13 cellular contexts compared by ENCODE assay signal in the genomic region with DNA sequence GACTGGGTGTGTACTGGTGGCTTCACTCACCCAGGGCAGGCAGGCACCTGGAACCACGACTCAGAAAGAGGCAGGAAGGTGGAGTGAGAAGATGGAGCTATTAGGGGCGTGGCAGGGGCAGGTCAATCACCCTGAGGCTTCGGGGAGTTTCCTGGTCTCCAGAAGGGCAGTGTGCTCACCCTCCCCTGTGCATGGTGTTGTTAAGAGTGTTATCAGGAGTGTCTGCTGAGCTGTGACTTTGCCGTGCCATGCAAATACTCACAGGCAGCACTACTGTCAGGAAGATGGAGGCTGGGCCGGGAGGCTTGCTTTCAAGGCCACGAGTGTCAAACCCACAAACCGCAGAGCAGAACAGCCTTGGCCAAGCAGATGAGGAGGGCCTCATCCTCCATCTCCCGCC. TPM values are rescaled to one million over a fixed set of nuclear protein-coding genes. Genes with fewer than 3 reads are reported as not detected.
"Had no signal": no experiment of that assay in that cellular context is flagged by ENCODE, and none has a peak within 500 bp of the region (broad histone marks: within the 10 kb centered on the region; RNA-seq: fewer than 3 reads in every experiment).

No MANE protein-coding gene starts in this region.

RNA-seq across cellular contexts. Expression of a gene that starts 43.2 kb away (rescaled TPM):
- total RNA-seq: activated CD4-positive, alpha-beta T cell treated with anti-CD3 and anti-CD28 coated beads for 36 hours; activated CD4-positive, alpha-beta T cell treated with anti-CD3 and anti-CD28 coated beads, Interleukin-2, amount 10 ng/mL, durations not matched to agents 7 days and 5 days; activated CD8-positive, alpha-beta T cell treated with anti-CD3 and anti-CD28 coated beads, Interleukin-2, amount 10 ng/mL, durations not matched to agents 7 days and 5 days; activated naive CD4-positive, alpha-beta T cell treated with anti-CD3 and anti-CD28 coated beads for 36 hours; activated naive CD4-positive, alpha-beta T cell treated with anti-CD3 and anti-CD28 coated beads, Interleukin-2, amount 50 U/mL, for 72 hours; activated T-cell treated with anti-CD3 and anti-CD28 coated beads, Interleukin-2, amount 50 U/mL, for 4 hours; activated T-helper 1 cell treated with anti-CD3 and anti-CD28 coated beads, Interleukin-12 subunit alpha, Interleukin-12 subunit beta, Interleukin-2, Interleukin-4 antibody, amounts not matched to agents 30 ng/mL and 10 ng/mL and 1 ng/mL, durations not matched to agents 14 hours and 24 hours and 36 hours; adrenal gland; astrocyte; body of pancreas; breast epithelium; cardiac septum; SJSA1 had no signal
